In the genomic region with DNA sequence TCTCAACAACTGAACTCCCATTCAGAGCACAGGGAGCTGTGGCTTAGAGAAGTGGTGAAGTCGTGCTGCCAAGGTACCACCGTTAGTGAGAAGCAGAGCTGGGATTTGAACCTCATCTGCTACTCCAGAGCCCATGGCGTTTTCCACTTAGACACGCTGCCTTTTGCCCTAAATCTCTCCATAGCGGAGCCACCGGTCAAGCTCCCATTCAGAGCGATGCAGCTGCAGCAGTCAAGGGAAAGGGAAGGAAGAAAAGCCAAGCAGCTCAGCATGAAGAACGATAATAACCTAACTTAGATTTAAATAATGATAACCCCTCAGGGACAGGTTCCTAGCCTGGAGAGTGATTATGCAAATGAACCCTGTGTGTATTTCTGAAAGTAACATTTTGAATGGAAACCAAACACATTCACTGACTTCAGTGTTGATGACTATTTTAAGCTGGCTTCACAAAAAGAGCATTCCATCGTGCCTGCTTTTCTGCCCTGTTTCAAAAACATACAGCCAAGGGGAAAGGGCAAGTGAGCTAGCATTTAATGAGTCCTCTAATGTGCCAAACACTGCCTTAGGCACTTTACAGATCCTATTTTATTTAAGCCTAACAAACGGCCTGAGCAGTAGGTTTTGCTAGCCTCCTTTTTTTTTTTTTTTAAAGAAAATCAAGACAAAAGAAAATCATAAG, we compare ENCODE assay signal across 2 cellular contexts.
TF ChIP-seq lines count a peak whose summit lies in the region.

No MANE protein-coding gene starts in this region.

TF ChIP-seq in GM23338, 12 proteins besides CTCF, POLR2A, EP300 and RAD21 (continued from another document):
- TF ChIP-seq, protein P1, sequence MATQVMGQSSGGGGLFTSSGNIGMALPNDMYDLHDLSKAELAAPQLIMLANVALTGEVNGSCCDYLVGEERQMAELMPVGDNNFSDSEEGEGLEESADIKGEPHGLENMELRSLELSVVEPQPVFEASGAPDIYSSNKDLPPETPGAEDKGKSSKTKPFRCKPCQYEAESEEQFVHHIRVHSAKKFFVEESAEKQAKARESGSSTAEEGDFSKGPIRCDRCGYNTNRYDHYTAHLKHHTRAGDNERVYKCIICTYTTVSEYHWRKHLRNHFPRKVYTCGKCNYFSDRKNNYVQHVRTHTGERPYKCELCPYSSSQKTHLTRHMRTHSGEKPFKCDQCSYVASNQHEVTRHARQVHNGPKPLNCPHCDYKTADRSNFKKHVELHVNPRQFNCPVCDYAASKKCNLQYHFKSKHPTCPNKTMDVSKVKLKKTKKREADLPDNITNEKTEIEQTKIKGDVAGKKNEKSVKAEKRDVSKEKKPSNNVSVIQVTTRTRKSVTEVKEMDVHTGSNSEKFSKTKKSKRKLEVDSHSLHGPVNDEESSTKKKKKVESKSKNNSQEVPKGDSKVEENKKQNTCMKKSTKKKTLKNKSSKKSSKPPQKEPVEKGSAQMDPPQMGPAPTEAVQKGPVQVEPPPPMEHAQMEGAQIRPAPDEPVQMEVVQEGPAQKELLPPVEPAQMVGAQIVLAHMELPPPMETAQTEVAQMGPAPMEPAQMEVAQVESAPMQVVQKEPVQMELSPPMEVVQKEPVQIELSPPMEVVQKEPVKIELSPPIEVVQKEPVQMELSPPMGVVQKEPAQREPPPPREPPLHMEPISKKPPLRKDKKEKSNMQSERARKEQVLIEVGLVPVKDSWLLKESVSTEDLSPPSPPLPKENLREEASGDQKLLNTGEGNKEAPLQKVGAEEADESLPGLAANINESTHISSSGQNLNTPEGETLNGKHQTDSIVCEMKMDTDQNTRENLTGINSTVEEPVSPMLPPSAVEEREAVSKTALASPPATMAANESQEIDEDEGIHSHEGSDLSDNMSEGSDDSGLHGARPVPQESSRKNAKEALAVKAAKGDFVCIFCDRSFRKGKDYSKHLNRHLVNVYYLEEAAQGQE (IDR thresholded peaks at IDR 0.05; ENCODE audit: unreplicated experiment): no peak
- TF ChIP-seq, protein P2, sequence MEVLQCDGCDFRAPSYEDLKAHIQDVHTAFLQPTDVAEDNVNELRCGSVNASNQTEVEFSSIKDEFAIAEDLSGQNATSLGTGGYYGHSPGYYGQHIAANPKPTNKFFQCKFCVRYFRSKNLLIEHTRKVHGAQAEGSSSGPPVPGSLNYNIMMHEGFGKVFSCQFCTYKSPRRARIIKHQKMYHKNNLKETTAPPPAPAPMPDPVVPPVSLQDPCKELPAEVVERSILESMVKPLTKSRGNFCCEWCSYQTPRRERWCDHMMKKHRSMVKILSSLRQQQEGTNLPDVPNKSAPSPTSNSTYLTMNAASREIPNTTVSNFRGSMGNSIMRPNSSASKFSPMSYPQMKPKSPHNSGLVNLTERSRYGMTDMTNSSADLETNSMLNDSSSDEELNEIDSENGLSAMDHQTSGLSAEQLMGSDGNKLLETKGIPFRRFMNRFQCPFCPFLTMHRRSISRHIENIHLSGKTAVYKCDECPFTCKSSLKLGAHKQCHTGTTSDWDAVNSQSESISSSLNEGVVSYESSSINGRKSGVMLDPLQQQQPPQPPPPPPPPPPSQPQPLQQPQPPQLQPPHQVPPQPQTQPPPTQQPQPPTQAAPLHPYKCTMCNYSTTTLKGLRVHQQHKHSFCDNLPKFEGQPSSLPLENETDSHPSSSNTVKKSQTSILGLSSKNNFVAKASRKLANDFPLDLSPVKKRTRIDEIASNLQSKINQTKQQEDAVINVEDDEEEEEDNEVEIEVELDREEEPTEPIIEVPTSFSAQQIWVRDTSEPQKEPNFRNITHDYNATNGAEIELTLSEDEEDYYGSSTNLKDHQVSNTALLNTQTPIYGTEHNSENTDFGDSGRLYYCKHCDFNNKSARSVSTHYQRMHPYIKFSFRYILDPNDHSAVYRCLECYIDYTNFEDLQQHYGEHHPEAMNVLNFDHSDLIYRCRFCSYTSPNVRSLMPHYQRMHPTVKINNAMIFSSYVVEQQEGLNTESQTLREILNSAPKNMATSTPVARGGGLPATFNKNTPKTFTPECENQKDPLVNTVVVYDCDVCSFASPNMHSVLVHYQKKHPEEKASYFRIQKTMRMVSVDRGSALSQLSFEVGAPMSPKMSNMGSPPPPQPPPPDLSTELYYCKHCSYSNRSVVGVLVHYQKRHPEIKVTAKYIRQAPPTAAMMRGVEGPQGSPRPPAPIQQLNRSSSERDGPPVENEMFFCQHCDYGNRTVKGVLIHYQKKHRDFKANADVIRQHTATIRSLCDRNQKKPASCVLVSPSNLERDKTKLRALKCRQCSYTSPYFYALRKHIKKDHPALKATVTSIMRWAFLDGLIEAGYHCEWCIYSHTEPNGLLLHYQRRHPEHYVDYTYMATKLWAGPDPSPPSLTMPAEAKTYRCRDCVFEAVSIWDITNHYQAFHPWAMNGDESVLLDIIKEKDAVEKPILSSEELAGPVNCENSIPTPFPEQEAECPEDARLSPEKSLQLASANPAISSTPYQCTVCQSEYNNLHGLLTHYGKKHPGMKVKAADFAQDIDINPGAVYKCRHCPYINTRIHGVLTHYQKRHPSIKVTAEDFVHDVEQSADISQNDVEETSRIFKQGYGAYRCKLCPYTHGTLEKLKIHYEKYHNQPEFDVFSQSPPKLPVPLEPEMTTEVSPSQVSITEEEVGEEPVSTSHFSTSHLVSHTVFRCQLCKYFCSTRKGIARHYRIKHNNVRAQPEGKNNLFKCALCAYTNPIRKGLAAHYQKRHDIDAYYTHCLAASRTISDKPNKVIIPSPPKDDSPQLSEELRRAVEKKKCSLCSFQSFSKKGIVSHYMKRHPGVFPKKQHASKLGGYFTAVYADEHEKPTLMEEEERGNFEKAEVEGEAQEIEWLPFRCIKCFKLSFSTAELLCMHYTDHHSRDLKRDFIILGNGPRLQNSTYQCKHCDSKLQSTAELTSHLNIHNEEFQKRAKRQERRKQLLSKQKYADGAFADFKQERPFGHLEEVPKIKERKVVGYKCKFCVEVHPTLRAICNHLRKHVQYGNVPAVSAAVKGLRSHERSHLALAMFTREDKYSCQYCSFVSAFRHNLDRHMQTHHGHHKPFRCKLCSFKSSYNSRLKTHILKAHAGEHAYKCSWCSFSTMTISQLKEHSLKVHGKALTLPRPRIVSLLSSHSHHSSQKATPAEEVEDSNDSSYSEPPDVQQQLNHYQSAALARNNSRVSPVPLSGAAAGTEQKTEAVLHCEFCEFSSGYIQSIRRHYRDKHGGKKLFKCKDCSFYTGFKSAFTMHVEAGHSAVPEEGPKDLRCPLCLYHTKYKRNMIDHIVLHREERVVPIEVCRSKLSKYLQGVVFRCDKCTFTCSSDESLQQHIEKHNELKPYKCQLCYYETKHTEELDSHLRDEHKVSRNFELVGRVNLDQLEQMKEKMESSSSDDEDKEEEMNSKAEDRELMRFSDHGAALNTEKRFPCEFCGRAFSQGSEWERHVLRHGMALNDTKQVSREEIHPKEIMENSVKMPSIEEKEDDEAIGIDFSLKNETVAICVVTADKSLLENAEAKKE (CRISPR knock-in tag; IDR thresholded peaks at IDR 0.05): no peak
- TF ChIP-seq POLR2AphosphoS5 (IDR thresholded peaks at IDR 0.05; ENCODE audit: low read depth) (no peak), JUNB (IDR thresholded peaks at IDR 0.05; ENCODE audit: unreplicated experiment) (no peak), EZH2 (IDR thresholded peaks at IDR 0.05; ENCODE audit: low read depth, unreplicated experiment) (no peak), ZNF114 (CRISPR knock-in tag; IDR thresholded peaks at IDR 0.05) (no peak), ZNF331 (CRISPR knock-in tag; IDR thresholded peaks at IDR 0.05; ENCODE audit: low read depth) (no peak), EZH2phosphoT487 (IDR thresholded peaks at IDR 0.05; ENCODE audit: unreplicated experiment) (no peak)

TF ChIP-seq in H1, 55 proteins besides CTCF, POLR2A, EP300 and RAD21 (continued from another document):
- no peak for TF ChIP-seq CBX8 (IDR thresholded peaks at IDR 0.05; ENCODE audit: borderline replicate concordance, low read depth, low read length)
- TF ChIP-seq BACH1 (IDR thresholded peaks at IDR 0.05; ENCODE audit: low read length): no peak
- no peak for TF ChIP-seq YY1 (IDR thresholded peaks at IDR 0.05; ENCODE audit: low read depth, low read length)
- no peak for TF ChIP-seq SIN3A (conservative IDR thresholded peaks at IDR 0.05 in 1 of 2, IDR thresholded peaks at IDR 0.05 in 1 of 2; ENCODE audit: low read depth in 1 of 2, low read length in 2 of 2)
- TF ChIP-seq RBBP5 (IDR thresholded peaks at IDR 0.05; ENCODE audit: borderline replicate concordance, low read depth, low read length): no peak
- no peak for TF ChIP-seq CBX5 (IDR thresholded peaks at IDR 0.05; ENCODE audit: low read depth, low read length)
- TF ChIP-seq, protein P3, sequence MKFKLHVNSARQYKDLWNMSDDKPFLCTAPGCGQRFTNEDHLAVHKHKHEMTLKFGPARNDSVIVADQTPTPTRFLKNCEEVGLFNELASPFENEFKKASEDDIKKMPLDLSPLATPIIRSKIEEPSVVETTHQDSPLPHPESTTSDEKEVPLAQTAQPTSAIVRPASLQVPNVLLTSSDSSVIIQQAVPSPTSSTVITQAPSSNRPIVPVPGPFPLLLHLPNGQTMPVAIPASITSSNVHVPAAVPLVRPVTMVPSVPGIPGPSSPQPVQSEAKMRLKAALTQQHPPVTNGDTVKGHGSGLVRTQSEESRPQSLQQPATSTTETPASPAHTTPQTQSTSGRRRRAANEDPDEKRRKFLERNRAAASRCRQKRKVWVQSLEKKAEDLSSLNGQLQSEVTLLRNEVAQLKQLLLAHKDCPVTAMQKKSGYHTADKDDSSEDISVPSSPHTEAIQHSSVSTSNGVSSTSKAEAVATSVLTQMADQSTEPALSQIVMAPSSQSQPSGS (IDR thresholded peaks at IDR 0.05; ENCODE audit: low read length): no peak
- TF ChIP-seq RNF2 (IDR thresholded peaks at IDR 0.05; ENCODE audit: borderline replicate concordance, low read depth, low read length, missing control alignments, poor library complexity, severe bottlenecking): no peak
- no peak for TF ChIP-seq NRF1 (IDR thresholded peaks at IDR 0.05; ENCODE audit: low read depth, low read length)
- TF ChIP-seq FOSL1 (IDR thresholded peaks at IDR 0.05; ENCODE audit: insufficient read depth, low read depth, low read length): no peak
- no peak for TF ChIP-seq ASH2L (IDR thresholded peaks at IDR 0.05; ENCODE audit: low read length)
- TF ChIP-seq MAFK (IDR thresholded peaks at IDR 0.05; ENCODE audit: low read depth, low read length): no peak
- TF ChIP-seq SAP30 (IDR thresholded peaks at IDR 0.05; ENCODE audit: insufficient read depth, insufficient replicate concordance, low read length): no peak
- TF ChIP-seq KDM5A (IDR thresholded peaks at IDR 0.05; ENCODE audit: low read length): no peak
- no peak for TF ChIP-seq POU5F1 (IDR thresholded peaks at IDR 0.05; ENCODE audit: low read depth, low read length)
- TF ChIP-seq EZH2 (IDR thresholded peaks at IDR 0.05; ENCODE audit: low read depth, low read length, severe bottlenecking): no peak
